Comparison of ENCODE assay signal across 24 cellular contexts in genomic region chr16:50796829-50797228, GRCh38. TPM values are rescaled to one million over a fixed set of nuclear protein-coding genes. Genes with fewer than 3 reads are reported as not detected.
A peak's percentile ranks its signal among the peaks of the same experiment; 100 is the strongest.
DNase-seq lines count a peak whose midpoint lies in the region; ATAC-seq, FAIRE-seq and TF ChIP-seq lines count a peak whose summit lies in the region.
"Had no signal": no experiment of that assay in that cellular context is flagged by ENCODE, and none has a peak within 500 bp of the region (broad histone marks: within the 10 kb centered on the region; RNA-seq: fewer than 3 reads in every experiment).

No MANE protein-coding gene starts in this region.

- no peak overlapping the region for H3K4me2 ChIP-seq in HepG2 (ENCODE audit: low read depth, low read length)

- H3K9me3 ChIP-seq in HepG2 (ENCODE audit: low read length): no peaks in the 10 kb centered on the region
- H3K9me3 ChIP-seq in right lobe of liver: no peaks in the 10 kb centered on the region
- H3K9me3 ChIP-seq in upper lobe of left lung: no peaks in the 10 kb centered on the region
- H3K9me3 ChIP-seq: Peyer's patch had no signal

- peak overlapping the region; percentile 49 for H3K27ac Mint-ChIP-seq in T-helper 2 cell treated with Interferon-gamma antibody and Interleukin-4, amounts not matched to agents 5 μg/mL and 100 μg/mL, for 36 hours
- peak overlapping the region; percentile 29 for H3K27ac Mint-ChIP-seq in central memory CD8-positive, alpha-beta T cell (ENCODE audit: low read depth)
- H3K27ac Mint-ChIP-seq: CD14-positive monocyte, H9 had no signal

- no peak for TF ChIP-seq EP300 in HepG2 (IDR thresholded peaks at IDR 0.05; ENCODE audit: low read depth in 2 of 2, low read length in 2 of 2)
- TF ChIP-seq EP300 in HepG2 (CRISPR knock-in tag; IDR thresholded peaks at IDR 0.05; ENCODE audit: borderline replicate concordance): no peak
- no peak for TF ChIP-seq EP300 in upper lobe of left lung (IDR thresholded peaks at IDR 0.05)

- CTCF ChIA-PET in HepG2 (lab: Yijun Ruan, JAX; ENCODE audit: low intra/inter-chr PET ratio, low total read pairs): no interaction called here

- TF ChIP-seq POLR2A in HepG2 (IDR thresholded peaks at IDR 0.05; ENCODE audit: insufficient read depth in 1 of 2, low read depth in 2 of 2, low read length in 2 of 2): no peak
- no peak for TF ChIP-seq POLR2A in right lobe of liver (IDR thresholded peaks at IDR 0.05)
- no peak for TF ChIP-seq POLR2A in upper lobe of left lung (IDR thresholded peaks at IDR 0.05)

- H3K79me2 ChIP-seq in HepG2 (ENCODE audit: insufficient read depth, low read length): no peaks in the 10 kb centered on the region

- H3K9ac ChIP-seq in HepG2 (ENCODE audit: insufficient read depth, low read depth, low read length): no peak overlapping the region
- H3K9ac ChIP-seq: GM23248 had no signal

- POLR2A ChIA-PET in HepG2 (lab: Yijun Ruan, JAX): no interaction called here

- no peaks in the 10 kb centered on the region for H3K9me3 Mint-ChIP-seq in T-helper 2 cell treated with Interferon-gamma antibody and Interleukin-4, amounts not matched to agents 5 μg/mL and 100 μg/mL, for 36 hours
- H3K9me3 Mint-ChIP-seq in central memory CD8-positive, alpha-beta T cell: no peaks in the 10 kb centered on the region
- H3K9me3 Mint-ChIP-seq: H9, HFFc6 had no signal

- in situ Hi-C loops in HepG2 (cut with HindIII; ENCODE audit: extremely low pct_ligation_motif_present, low pct_unique_long_range_greater_than_20kb): no loop called here

- H3K4me3 ChIP-seq in HepG2 (replicated peaks in 1 of 3; ENCODE audit: insufficient read depth in 1 of 3, low read depth in 2 of 3, low read length in 3 of 3) (no peak overlapping the region), right lobe of liver (no peak overlapping the region), upper lobe of left lung (no peak overlapping the region)
- H3K4me3 ChIP-seq: GM23248, Peyer's patch had no signal

- BruUV-seq in HepG2 (replicated peaks; lab: Mats Ljungman, UMichigan): no TSS peak

- H3K27me3 ChIP-seq in HepG2 (ENCODE audit: control insufficient read depth in 1 of 2, insufficient read depth in 2 of 2, low read length in 2 of 2) (no peaks in the 10 kb centered on the region), right lobe of liver (no peaks in the 10 kb centered on the region), upper lobe of left lung (no peaks in the 10 kb centered on the region)
- H3K27me3 ChIP-seq: Peyer's patch had no signal

- ATAC-seq in HepG2: no peak
- ATAC-seq in right lobe of liver: no peak
- no peak for ATAC-seq in central memory CD8-positive, alpha-beta T cell (replicated peaks; ENCODE audit: extremely low read depth, poor library complexity, severe bottlenecking)
- ATAC-seq in upper lobe of left lung (ENCODE audit: low FRiP score in 2 of 2): no peak
- ATAC-seq: SK-N-SH treated with all-trans-retinoic acid at 6 μM for 48 hours had no signal

- no peak overlapping the region for H3K4me3 Mint-ChIP-seq in T-helper 2 cell treated with Interferon-gamma antibody and Interleukin-4, amounts not matched to agents 5 μg/mL and 100 μg/mL, for 36 hours
- H3K4me3 Mint-ChIP-seq in central memory CD8-positive, alpha-beta T cell: no peak overlapping the region
- H3K4me3 Mint-ChIP-seq: CD14-positive monocyte, H9, HFFc6 had no signal

- H3K27me3 Mint-ChIP-seq in T-helper 2 cell treated with Interferon-gamma antibody and Interleukin-4, amounts not matched to agents 5 μg/mL and 100 μg/mL, for 36 hours (ENCODE audit: low read depth): no peaks in the 10 kb centered on the region
- H3K27me3 Mint-ChIP-seq in central memory CD8-positive, alpha-beta T cell: no peaks in the 10 kb centered on the region

- no peak for TF ChIP-seq RAD21 in HepG2 (CRISPR knock-in tag; IDR thresholded peaks at IDR 0.05)

- H3K27ac ChIP-seq in HepG2 (ENCODE audit: extremely low read length, insufficient read depth, low read length) (no peak overlapping the region), right lobe of liver (no peak overlapping the region), upper lobe of left lung (no peak overlapping the region)
- H3K27ac ChIP-seq: 22Rv1, GM23248, Peyer's patch had no signal

- H4K20me1 ChIP-seq in HepG2 (ENCODE audit: insufficient read depth, low read length): no peaks in the 10 kb centered on the region

- H3K36me3 Mint-ChIP-seq in T-helper 2 cell treated with Interferon-gamma antibody and Interleukin-4, amounts not matched to agents 5 μg/mL and 100 μg/mL, for 36 hours (ENCODE audit: low read depth): peaks cover 70% of the 10 kb centered on the region
- peaks cover 70% of the 10 kb centered on the region for H3K36me3 Mint-ChIP-seq in central memory CD8-positive, alpha-beta T cell (ENCODE audit: insufficient read depth)

- H3K36me3 ChIP-seq in HepG2 (replicated peaks in 1 of 2; ENCODE audit: control insufficient read depth in 1 of 2, insufficient read depth in 2 of 2, low read length in 2 of 2): 0 out of 5 replicates have a peak, but pooled peaks cover 0 to 2% of the 10 kb centered on the region in 2 experiments
- peaks cover 4 to 52% (median 15%) of the 10 kb centered on the region in 4 donors for H3K36me3 ChIP-seq in right lobe of liver
- peaks cover 16 to 77% (median 38%) of the 10 kb centered on the region in 4 donors for H3K36me3 ChIP-seq in upper lobe of left lung

- intact Hi-C loops in HepG2 (cut with micrococcal nuclease; ENCODE audit: unreplicated experiment): no loop called here
- intact Hi-C loops in right lobe of liver (cut with DNase I): no loop called here

- peaks cover 3% of the 10 kb centered on the region for H3K4me1 Mint-ChIP-seq in T-helper 2 cell treated with Interferon-gamma antibody and Interleukin-4, amounts not matched to agents 5 μg/mL and 100 μg/mL, for 36 hours (ENCODE audit: low read depth)
- peaks cover 5% of the 10 kb centered on the region for H3K4me1 Mint-ChIP-seq in central memory CD8-positive, alpha-beta T cell
- H3K4me1 Mint-ChIP-seq: CD14-positive monocyte, H9 had no signal

- WGBS in HepG2 (ENCODE audit: low lambda C conversion rate): 88% methylated on average over 1 of the region's 1 CpG
- WGBS in right lobe of liver (ENCODE audit: insufficient coverage, low coverage, low lambda C conversion rate, missing lambda C conversion rate): 100% methylated on average over 1 of the region's 1 CpG
- 88 to 97% methylated on average over 1 of the region's 1 CpG for WGBS in upper lobe of left lung, 2 donors

- no peak for DNase-seq in T-helper 2 cell treated with Interferon-gamma antibody and Interleukin-4, amounts not matched to agents 5 μg/mL and 100 μg/mL, for 36 hours (ENCODE audit: low spot score)
- no peak for DNase-seq in T-helper 2 cell
- DNase-seq in HepG2 (ENCODE audit: low spot score): no peak
- DNase-seq in right lobe of liver: no peak
- no peak for DNase-seq in central memory CD8-positive, alpha-beta T cell (ENCODE audit: low spot score in 2 of 2)
- DNase-seq in OCI-M1 (lab: John Stamatoyannopoulos, UW): no peak
- no peak for DNase-seq in upper lobe of left lung
- no peak for DNase-seq in NCI-H1694 treated with DMSO at 0.1 percent for 48 hours (lab: John Stamatoyannopoulos, UW)
- DNase-seq: DND-41, H9, KBM-7, MM.1S, NCI-H1048, NCI-H146, NCI-H2029 treated with DMSO at 0.1 percent for 48 hours, NCI-H226, NCI-H524, NCI-H82, Peyer's patch had no signal

- no peak for FAIRE-seq in HepG2 (lab: Jason Lieb, UNC)

- no peak overlapping the region for H2AFZ ChIP-seq in HepG2 (ENCODE audit: low read length)
- H2AFZ ChIP-seq: GM23248 had no signal

- H3K4me1 ChIP-seq in HepG2 (ENCODE audit: insufficient read depth, low read length) (no peaks in the 10 kb centered on the region), right lobe of liver (no peaks in the 10 kb centered on the region), upper lobe of left lung (no peaks in the 10 kb centered on the region)
- H3K4me1 ChIP-seq: Peyer's patch had no signal

- TF ChIP-seq CTCF in HepG2 (CRISPR knock-in tag; IDR thresholded peaks at IDR 0.05): no peak
- TF ChIP-seq CTCF in right lobe of liver (IDR thresholded peaks at IDR 0.05): no peak
- no peak for TF ChIP-seq CTCF in upper lobe of left lung (IDR thresholded peaks at IDR 0.05)

TF ChIP-seq in HepG2, 621 proteins besides CTCF, POLR2A, EP300 and RAD21:
- TF ChIP-seq MAFF (IDR thresholded peaks at IDR 0.05; ENCODE audit: low read depth, low read length): peak; percentile 49
- TF ChIP-seq MAFK (conservative IDR thresholded peaks at IDR 0.05 in 1 of 2, IDR thresholded peaks at IDR 0.05 in 1 of 2; ENCODE audit: low read length in 2 of 2): peak; percentile 42 to 77; a peak in 3 of 4 replicates
- no peak for TF ChIP-seq LBX2 (CRISPR knock-in tag; IDR thresholded peaks at IDR 0.05; ENCODE audit: borderline replicate concordance)

RNA-seq across cellular contexts. Expression of gene CYLD, which starts 54.9 kb away (rescaled TPM):
- total RNA-seq in HepG2 (2016; rRNA removed; fragmentation: Illumina TruSeq; extraction: Trizol) (11.4 and 16.0 TPM in 2 replicates), right lobe of liver (10 to 100 TPM; 17.0 to 34.2 (median 19.5) TPM), upper lobe of left lung (10 to 100 TPM; 25.5 to 72.1 (median 46.1) TPM)
- total RNA-seq in HepG2 (2016; cell fraction: cytosol; rRNA removed; fragmentation: Illumina TruSeq; extraction: Trizol; ENCODE audit: low read depth): 2.6 and 3.0 TPM in 2 replicates
- 14.3 and 16.1 TPM in 2 replicates for total RNA-seq in HepG2 (2016; cell fraction: insoluble cytoplasmic fraction; rRNA removed; fragmentation: Illumina TruSeq; extraction: Trizol)
- 10.5 and 11.2 TPM in 2 replicates for total RNA-seq in HepG2 (2016; cell fraction: membrane; rRNA removed; fragmentation: Illumina TruSeq; extraction: Trizol)
- 12.3 and 12.6 TPM in 2 replicates for total RNA-seq in HepG2 (2016; cell fraction: nucleus; rRNA removed; fragmentation: Illumina TruSeq; extraction: Trizol)
- 6.0 and 6.1 TPM in 2 replicates for polyA plus RNA-seq in HepG2 (2011; rRNA removed)
- polyA plus RNA-seq in HepG2 (2011; cell fraction: cytosol; rRNA removed): 3.1 and 4.8 TPM in 2 replicates
- 5.0 and 7.6 TPM in 2 replicates for polyA plus RNA-seq in HepG2 (2011; cell fraction: nucleus; rRNA removed)
- 6.2 and 8.4 TPM in 2 replicates for polyA plus RNA-seq in HepG2 (2012)
- 1.7 and 1.8 TPM in 2 replicates for polyA plus RNA-seq in HepG2 (2016; cell fraction: cytosol; fragmentation: Illumina TruSeq; extraction: Trizol; ENCODE audit: low read depth)
- 9.7 and 10.4 TPM in 2 replicates for polyA plus RNA-seq in HepG2 (2016; cell fraction: insoluble cytoplasmic fraction; fragmentation: Illumina TruSeq; extraction: Trizol; ENCODE audit: low read depth)
- polyA plus RNA-seq in HepG2 (2016; cell fraction: membrane; fragmentation: Illumina TruSeq; extraction: Trizol; ENCODE audit: low read depth): 4.9 and 6.5 TPM in 2 replicates
- polyA plus RNA-seq in HepG2 (2016; cell fraction: nucleus; fragmentation: Illumina TruSeq; extraction: Trizol; ENCODE audit: insufficient read depth, low read depth): 9.6 and 11.6 TPM in 2 replicates
- polyA minus RNA-seq in HepG2 (2011; rRNA and poly(A)+ RNA removed; ENCODE audit: low replicate concordance): 5.0 and 11.2 TPM in 2 replicates
- polyA minus RNA-seq in HepG2 (2011; cell fraction: cytosol; rRNA and poly(A)+ RNA removed): 5.4 and 7.9 TPM in 2 replicates
- polyA minus RNA-seq in HepG2 (2011; cell fraction: nucleus; rRNA and poly(A)+ RNA removed): 39.4 and 52.8 TPM in 2 replicates
